In the genomic region with DNA sequence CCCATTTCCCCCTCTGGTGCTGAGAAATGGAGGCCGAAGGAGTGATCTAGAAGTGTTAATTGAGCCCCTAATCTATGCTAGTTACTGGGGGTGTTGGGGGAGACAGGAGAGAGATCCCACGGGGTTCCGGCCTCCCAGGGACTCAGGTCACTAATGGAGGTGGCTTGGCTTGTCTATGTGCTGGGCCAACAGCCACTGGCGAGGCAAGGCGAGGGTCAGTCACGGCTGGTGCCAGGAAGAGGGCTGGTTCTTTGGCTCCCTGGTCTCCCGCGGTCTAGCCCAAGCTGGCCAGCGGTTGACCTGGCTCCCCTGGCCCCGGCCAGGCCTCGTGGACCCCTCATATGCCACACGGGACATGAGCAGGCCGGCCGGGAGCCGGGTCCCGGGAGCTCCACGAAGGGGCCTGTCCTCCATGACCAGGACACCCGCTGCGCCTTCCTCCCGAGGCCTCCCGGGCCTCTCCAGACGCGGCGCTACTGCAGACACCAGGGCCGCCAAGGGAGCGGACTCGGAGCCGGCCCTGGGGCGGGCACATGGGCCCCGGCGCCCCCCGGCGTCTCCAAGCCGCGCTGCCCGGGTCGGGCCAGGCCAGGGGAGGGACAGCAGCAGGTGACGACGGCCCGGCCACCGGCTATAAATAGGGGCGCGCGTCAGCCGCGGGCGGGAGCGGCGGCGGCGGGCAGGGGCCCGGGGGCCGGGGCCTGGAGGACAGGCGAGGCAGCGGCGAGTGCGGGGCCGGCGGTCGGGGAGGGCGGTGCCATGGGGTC, we compare ENCODE assay signal across 11 cellular contexts.
DNase-seq lines count a peak whose midpoint lies in the region; TF ChIP-seq lines count a peak whose summit lies in the region.
"Had no signal": no experiment of that assay in that cellular context is flagged by ENCODE, and none has a peak within 500 bp of the region (broad histone marks: within the 10 kb centered on the region; RNA-seq: fewer than 3 reads in every experiment).

A gene with protein sequence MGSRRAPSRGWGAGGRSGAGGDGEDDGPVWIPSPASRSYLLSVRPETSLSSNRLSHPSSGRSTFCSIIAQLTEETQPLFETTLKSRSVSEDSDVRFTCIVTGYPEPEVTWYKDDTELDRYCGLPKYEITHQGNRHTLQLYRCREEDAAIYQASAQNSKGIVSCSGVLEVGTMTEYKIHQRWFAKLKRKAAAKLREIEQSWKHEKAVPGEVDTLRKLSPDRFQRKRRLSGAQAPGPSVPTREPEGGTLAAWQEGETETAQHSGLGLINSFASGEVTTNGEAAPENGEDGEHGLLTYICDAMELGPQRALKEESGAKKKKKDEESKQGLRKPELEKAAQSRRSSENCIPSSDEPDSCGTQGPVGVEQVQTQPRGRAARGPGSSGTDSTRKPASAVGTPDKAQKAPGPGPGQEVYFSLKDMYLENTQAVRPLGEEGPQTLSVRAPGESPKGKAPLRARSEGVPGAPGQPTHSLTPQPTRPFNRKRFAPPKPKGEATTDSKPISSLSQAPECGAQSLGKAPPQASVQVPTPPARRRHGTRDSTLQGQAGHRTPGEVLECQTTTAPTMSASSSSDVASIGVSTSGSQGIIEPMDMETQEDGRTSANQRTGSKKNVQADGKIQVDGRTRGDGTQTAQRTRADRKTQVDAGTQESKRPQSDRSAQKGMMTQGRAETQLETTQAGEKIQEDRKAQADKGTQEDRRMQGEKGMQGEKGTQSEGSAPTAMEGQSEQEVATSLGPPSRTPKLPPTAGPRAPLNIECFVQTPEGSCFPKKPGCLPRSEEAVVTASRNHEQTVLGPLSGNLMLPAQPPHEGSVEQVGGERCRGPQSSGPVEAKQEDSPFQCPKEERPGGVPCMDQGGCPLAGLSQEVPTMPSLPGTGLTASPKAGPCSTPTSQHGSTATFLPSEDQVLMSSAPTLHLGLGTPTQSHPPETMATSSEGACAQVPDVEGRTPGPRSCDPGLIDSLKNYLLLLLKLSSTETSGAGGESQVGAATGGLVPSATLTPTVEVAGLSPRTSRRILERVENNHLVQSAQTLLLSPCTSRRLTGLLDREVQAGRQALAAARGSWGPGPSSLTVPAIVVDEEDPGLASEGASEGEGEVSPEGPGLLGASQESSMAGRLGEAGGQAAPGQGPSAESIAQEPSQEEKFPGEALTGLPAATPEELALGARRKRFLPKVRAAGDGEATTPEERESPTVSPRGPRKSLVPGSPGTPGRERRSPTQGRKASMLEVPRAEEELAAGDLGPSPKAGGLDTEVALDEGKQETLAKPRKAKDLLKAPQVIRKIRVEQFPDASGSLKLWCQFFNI (N-terminal part only) (plus strand): TSS at position 663 of the 767 bp plus-strand sequence. CDS start 97 bp downstream, at position 760.

- H3K4me3 ChIP-seq in iPS-18c (ENCODE audit: insufficient read depth, low read depth, low read length) (peak within 1 kb of the TSS; percentile 28; the same call in 1 of the 2 replicates), retinal pigment epithelial cell (ENCODE audit: low read length) (peak within 1 kb of the TSS; percentile 41)

- TF ChIP-seq CTCF in retinal pigment epithelial cell (conservative IDR thresholded peaks at IDR 0.05; ENCODE audit: low read depth, low read length) = peak; percentile 10

- peaks cover 2% of the 10 kb centered on the region for H3K9me3 ChIP-seq in iPS-18c (ENCODE audit: control insufficient read depth, insufficient read depth, low read length)

- DNase-seq in GM03348 (ENCODE audit: low spot score) = peak; percentile 58
- DNase-seq in astrocyte of the hippocampus (ENCODE audit: low read depth, low spot score) = peak; percentile 54
- no peak for DNase-seq in retinal pigment epithelial cell (ENCODE audit: low read depth)
- no peak for DNase-seq in GOT3 (lab: John Stamatoyannopoulos, UW)
- no peak for DNase-seq in HuH-7 (ENCODE audit: low spot score)
- no peak for DNase-seq in stimulated activated CD4-positive, alpha-beta T cell treated with anti-CD3 and anti-CD28 coated beads, Interleukin-2, amount 100 ng/mL, for 48 hours
- DNase-seq in NCI-H524 treated with DMSO at 0.1 percent for 48 hours (lab: John Stamatoyannopoulos, UW) = no peak
- DNase-seq: activated T-cell treated with anti-CD3 and anti-CD28 coated beads, Interleukin-2, amount 50 U/mL, for 4 hours; midbrain; NCI-H82 had no signal

Comparison
In these comparisons a context has a peak if more than half of its experiments do, and no peak if none do; other contexts are left out.
1. DNase-seq: peak in GM03348 (single experiment) and astrocyte of the hippocampus (single experiment); none in retinal pigment epithelial cell (single experiment), GOT3 (single experiment), HuH-7 (single experiment), stimulated activated CD4-positive, alpha-beta T cell treated with anti-CD3 and anti-CD28 coated beads, Interleukin-2, amount 100 ng/mL, for 48 hours (0 of 2) and NCI-H524 treated with DMSO at 0.1 percent for 48 hours (single experiment).